13 cellular contexts compared by ENCODE assay signal in genomic region chr12:13573698-13574321, GRCh38.
A peak's percentile ranks its signal among the peaks of the same experiment; 100 is the strongest.
DNase-seq lines count a peak whose midpoint lies in the region; ATAC-seq, FAIRE-seq and TF ChIP-seq lines count a peak whose summit lies in the region.
"Had no signal": no experiment of that assay in that cellular context is flagged by ENCODE, and none has a peak within 500 bp of the region (broad histone marks: within the 10 kb centered on the region; RNA-seq: fewer than 3 reads in every experiment).

No MANE protein-coding gene starts in this region.

- H3K36me3 ChIP-seq in astrocyte (ENCODE audit: insufficient read depth, low read length) (no peaks in the 10 kb centered on the region), spleen (no peaks in the 10 kb centered on the region)
- H3K36me3 ChIP-seq: BLaER1 had no signal

- peaks cover 13% of the 10 kb centered on the region for H3K4me1 Mint-ChIP-seq in astrocyte (ENCODE audit: low read depth, unreplicated experiment)
- no peaks in the 10 kb centered on the region for H3K4me1 Mint-ChIP-seq in activated CD8-positive, alpha-beta T cell treated with anti-CD3 and anti-CD28 coated beads for 36 hours (ENCODE audit: low read depth)
- H3K4me1 Mint-ChIP-seq: stimulated activated effector memory CD8-positive, alpha-beta T cell treated with anti-CD3 and anti-CD28 coated beads, Interleukin-12 subunit alpha, Interleukin-12 subunit beta, amount 100 ng/mL, for 72 hours had no signal

- POLR2A ChIA-PET in AG04449 (lab: Yijun Ruan, JAX): no interaction called here
- POLR2A ChIA-PET in activated CD8-positive, alpha-beta T cell treated with anti-CD3 and anti-CD28 coated beads for 36 hours (lab: Charles Lee): no interaction called here

- no peak overlapping the region for H3K27ac ChIP-seq in astrocyte (ENCODE audit: low read depth, low read length)
- no peak overlapping the region for H3K27ac ChIP-seq in spleen
- H3K27ac ChIP-seq: BLaER1 had no signal

- no peak overlapping the region for H3K27ac Mint-ChIP-seq in astrocyte (ENCODE audit: unreplicated experiment)
- no peak overlapping the region for H3K27ac Mint-ChIP-seq in activated CD8-positive, alpha-beta T cell treated with anti-CD3 and anti-CD28 coated beads for 36 hours
- H3K27ac Mint-ChIP-seq: activated naive CD8-positive, alpha-beta T cell; stimulated activated effector memory CD8-positive, alpha-beta T cell treated with anti-CD3 and anti-CD28 coated beads, Interleukin-12 subunit alpha, Interleukin-12 subunit beta, amount 100 ng/mL, for 72 hours had no signal

- ATAC-seq in activated CD8-positive, alpha-beta T cell treated with anti-CD3 and anti-CD28 coated beads for 36 hours: no peak
- ATAC-seq in HG02642 (IDR thresholded peaks at IDR 0.05; ENCODE audit: poor library complexity, unreplicated experiment) (no peak), HG03159 (IDR thresholded peaks at IDR 0.05; ENCODE audit: unreplicated experiment) (no peak)
- ATAC-seq: stimulated activated effector memory CD8-positive, alpha-beta T cell treated with anti-CD3 and anti-CD28 coated beads, Interleukin-12 subunit alpha, Interleukin-12 subunit beta, amount 100 ng/mL, for 72 hours had no signal

- no peak overlapping the region for H3K4me3 Mint-ChIP-seq in astrocyte (ENCODE audit: unreplicated experiment)
- no peak overlapping the region for H3K4me3 Mint-ChIP-seq in activated CD8-positive, alpha-beta T cell treated with anti-CD3 and anti-CD28 coated beads for 36 hours
- H3K4me3 Mint-ChIP-seq: activated naive CD8-positive, alpha-beta T cell; stimulated activated effector memory CD8-positive, alpha-beta T cell treated with anti-CD3 and anti-CD28 coated beads, Interleukin-12 subunit alpha, Interleukin-12 subunit beta, amount 100 ng/mL, for 72 hours had no signal

- peak; percentile 12 for DNase-seq in AG04449 (ENCODE audit: low read depth, low spot score)
- peak; percentile 25 for DNase-seq in HT-29 (ENCODE audit: low spot score)
- DNase-seq in astrocyte (ENCODE audit: low read depth): peak; percentile 46
- DNase-seq in islet precursor cell: peak; percentile 84
- no peak for DNase-seq in spleen
- no peak for DNase-seq in activated CD8-positive, alpha-beta T cell treated with anti-CD3 and anti-CD28 coated beads for 36 hours
- DNase-seq: effector CD4-positive, alpha-beta T cell; NCI-H774 had no signal

- H3K4me1 ChIP-seq in astrocyte (ENCODE audit: insufficient read depth, low read length) (peaks cover 3% of the 10 kb centered on the region), spleen (no peaks in the 10 kb centered on the region)
- H3K4me1 ChIP-seq: BLaER1 had no signal

- 45 to 55% (median 52%) methylated on average over 3 of the region's 3 CpGs for WGBS in spleen, 5 donors

- FAIRE-seq in astrocyte (lab: Jason Lieb, UNC): peak; percentile 68

- H3K9me3 Mint-ChIP-seq in astrocyte (ENCODE audit: unreplicated experiment): peaks cover 2% of the 10 kb centered on the region
- H3K9me3 Mint-ChIP-seq in activated CD8-positive, alpha-beta T cell treated with anti-CD3 and anti-CD28 coated beads for 36 hours: no peaks in the 10 kb centered on the region
- H3K9me3 Mint-ChIP-seq: stimulated activated effector memory CD8-positive, alpha-beta T cell treated with anti-CD3 and anti-CD28 coated beads, Interleukin-12 subunit alpha, Interleukin-12 subunit beta, amount 100 ng/mL, for 72 hours had no signal

- H3K4me3 ChIP-seq in AG04449 (ENCODE audit: low read depth, low read length): no peak overlapping the region
- no peak overlapping the region for H3K4me3 ChIP-seq in astrocyte (ENCODE audit: insufficient read depth, low read depth, low read length)
- no peak overlapping the region for H3K4me3 ChIP-seq in spleen
- H3K4me3 ChIP-seq: BLaER1 had no signal

- TF ChIP-seq POLR2A in spleen (IDR thresholded peaks at IDR 0.05): no peak

- no peaks in the 10 kb centered on the region for H3K27me3 ChIP-seq in astrocyte (ENCODE audit: insufficient read depth, low read length)
- no peaks in the 10 kb centered on the region for H3K27me3 ChIP-seq in spleen (replicated peaks in 1 of 7)
- H3K27me3 ChIP-seq: BLaER1 had no signal

- H3K79me2 ChIP-seq in astrocyte (ENCODE audit: insufficient read depth, low read length): no peaks in the 10 kb centered on the region

- no peak overlapping the region for H2AFZ ChIP-seq in astrocyte (ENCODE audit: low read depth, low read length)

- TF ChIP-seq CTCF in AG04449 (IDR thresholded peaks at IDR 0.05; ENCODE audit: insufficient read depth, low read length, missing control alignments): no peak
- TF ChIP-seq CTCF in astrocyte (IDR thresholded peaks at IDR 0.05; ENCODE audit: insufficient read depth, low read depth, low read length): no peak
- TF ChIP-seq CTCF in spleen (IDR thresholded peaks at IDR 0.05 in 8 of 11, conservative IDR thresholded peaks at IDR 0.05 in 3 of 11): no peak
- TF ChIP-seq CTCF in activated CD8-positive, alpha-beta T cell treated with anti-CD3 and anti-CD28 coated beads for 36 hours (IDR thresholded peaks at IDR 0.05): no peak

- no peak overlapping the region for H3K4me2 ChIP-seq in astrocyte (ENCODE audit: low read length)
- H3K4me2 ChIP-seq: BLaER1 had no signal

- H3K36me3 Mint-ChIP-seq in astrocyte (ENCODE audit: low read depth, unreplicated experiment): no peaks in the 10 kb centered on the region
- no peaks in the 10 kb centered on the region for H3K36me3 Mint-ChIP-seq in activated CD8-positive, alpha-beta T cell treated with anti-CD3 and anti-CD28 coated beads for 36 hours (ENCODE audit: low read depth)
- H3K36me3 Mint-ChIP-seq: activated naive CD8-positive, alpha-beta T cell; stimulated activated effector memory CD8-positive, alpha-beta T cell treated with anti-CD3 and anti-CD28 coated beads, Interleukin-12 subunit alpha, Interleukin-12 subunit beta, amount 100 ng/mL, for 72 hours had no signal

- intact Hi-C loops in spleen (cut with DNase I; ENCODE audit: low total_unique reads): no loop called here
- intact Hi-C loops in activated CD8-positive, alpha-beta T cell treated with anti-CD3 and anti-CD28 coated beads for 36 hours (cut with micrococcal nuclease): no loop called here

- H3K9me3 ChIP-seq in astrocyte (ENCODE audit: insufficient read depth, low read depth, low read length): no peaks in the 10 kb centered on the region
- H3K9me3 ChIP-seq in spleen: no peaks in the 10 kb centered on the region
- H3K9me3 ChIP-seq: BLaER1 had no signal

- H3K27me3 Mint-ChIP-seq in astrocyte (ENCODE audit: low read depth, unreplicated experiment): no peaks in the 10 kb centered on the region
- H3K27me3 Mint-ChIP-seq in activated CD8-positive, alpha-beta T cell treated with anti-CD3 and anti-CD28 coated beads for 36 hours: peaks cover 3% of the 10 kb centered on the region
- H3K27me3 Mint-ChIP-seq: activated naive CD8-positive, alpha-beta T cell had no signal

- no peak overlapping the region for H3K9ac ChIP-seq in astrocyte (ENCODE audit: low read length)
- H3K9ac ChIP-seq: BLaER1 had no signal

- CTCF ChIA-PET in AG04449 (lab: Yijun Ruan, JAX): interaction anchor here (1.2 kb wide), 1 partner anchor 39 kb away, joined by 3 read pairs; no protein-coding TSS in a partner anchor
- CTCF ChIA-PET in activated CD8-positive, alpha-beta T cell treated with anti-CD3 and anti-CD28 coated beads for 36 hours (lab: Charles Lee): no interaction called here

- no peaks in the 10 kb centered on the region for H4K20me1 ChIP-seq in astrocyte (ENCODE audit: insufficient read depth, low read length)
- H4K20me1 ChIP-seq: BLaER1 had no signal

Comparison
In these comparisons a context has a peak if more than half of its experiments do, and no peak if none do; other contexts are left out.
1. DNase-seq: peak in AG04449 (single experiment), HT-29 (single experiment), astrocyte (single experiment) and islet precursor cell (single experiment); none in spleen (single experiment) and activated CD8-positive, alpha-beta T cell treated with anti-CD3 and anti-CD28 coated beads for 36 hours (single experiment).